ENCODE assay signal across 1 cellular context in genomic region chr12:96220902-96221301, GRCh38.
TF ChIP-seq lines count a peak whose summit lies in the region.

No MANE protein-coding gene starts in this region.

TF ChIP-seq in endothelial cell of umbilical vein, 7 proteins besides CTCF, POLR2A, EP300 and RAD21 (continued from another document):
- no peak for TF ChIP-seq MAX (IDR thresholded peaks at IDR 0.05; ENCODE audit: insufficient read depth, insufficient read length)
- TF ChIP-seq FOS (IDR thresholded peaks at IDR 0.05; ENCODE audit: borderline replicate concordance, insufficient read depth, low read length) = no peak
- TF ChIP-seq JUN (IDR thresholded peaks at IDR 0.05; ENCODE audit: borderline replicate concordance, insufficient read depth, insufficient read length, low read depth) = no peak
- TF ChIP-seq GATA2 (IDR thresholded peaks at IDR 0.05; ENCODE audit: insufficient read depth, insufficient read length, low read depth, low read length) = no peak
- TF ChIP-seq POLR2AphosphoS5 (IDR thresholded peaks at IDR 0.05; ENCODE audit: insufficient read depth, low read depth, low read length) = no peak
TF ChIP-seq in endothelial cell of umbilical vein: peak in this region for 0.
